ENCODE assay signal across 7 cellular contexts in the genomic region with DNA sequence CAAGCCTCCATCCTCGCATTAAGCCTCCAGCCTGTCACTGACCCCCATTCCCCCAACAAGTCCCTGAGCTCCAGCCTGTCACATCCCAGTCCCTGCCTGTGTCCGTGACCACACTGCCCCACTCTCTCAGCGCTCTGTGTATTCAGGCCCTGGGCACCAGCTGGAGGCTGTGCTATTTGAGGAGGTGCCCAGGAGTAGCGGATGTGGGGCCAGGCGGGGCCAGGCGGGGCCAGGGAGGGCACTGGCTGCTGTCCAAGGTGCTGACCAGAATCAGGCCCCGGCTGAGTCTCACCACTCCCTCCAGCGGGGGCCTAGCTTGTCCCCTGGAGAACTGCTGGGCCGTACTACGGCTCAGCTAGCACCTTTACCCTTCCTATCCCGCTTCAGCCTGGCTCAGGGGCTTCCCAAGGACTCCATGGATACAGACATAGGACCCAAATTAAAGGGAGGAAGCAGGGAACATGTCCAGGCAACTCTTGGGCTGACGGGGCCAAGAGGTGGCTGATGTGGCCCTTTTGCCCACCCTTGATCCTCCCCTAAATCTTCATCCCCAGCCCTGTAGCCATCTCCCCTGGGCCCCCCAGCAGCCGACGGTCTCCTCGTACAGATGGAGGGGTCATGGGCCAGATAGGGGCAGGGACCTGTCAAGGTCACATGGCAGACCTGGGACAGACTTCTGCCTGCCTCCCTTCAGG. TPM values are rescaled to one million over a fixed set of nuclear protein-coding genes. Genes with fewer than 3 reads are reported as not detected.
DNase-seq lines count a peak whose midpoint lies in the region; ATAC-seq lines count a peak whose summit lies in the region.

No MANE protein-coding gene starts in this region.

- H3K27me3 Mint-ChIP-seq in T-cell = peaks cover 0 to 7% of the 10 kb centered on the region in 2 donors
- H3K27me3 Mint-ChIP-seq in activated naive CD8-positive, alpha-beta T cell treated with anti-CD3 and anti-CD28 coated beads, Interleukin-2, amount 50 U/mL, for 24 hours = peaks cover 5% of the 10 kb centered on the region

- peak in 33 of 34 experiments; percentile 10 to 66 (median 51) for DNase-seq in T-cell
- peak; percentile 69 for DNase-seq in activated naive CD8-positive, alpha-beta T cell treated with anti-CD3 and anti-CD28 coated beads, Interleukin-2, amount 50 U/mL, for 24 hours
- DNase-seq in hypothalamus (lab: John Stamatoyannopoulos, UW) = peak in 47 of 51 donors; percentile 16 to 90 (median 70)
- peak; percentile 21 to 61 (median 51) for DNase-seq in stimulated activated CD4-positive, alpha-beta T cell treated with anti-CD3 and anti-CD28 coated beads, Interleukin-12 subunit alpha, Interleukin-12 subunit beta, amount 100 ng/mL, for 48 hours (ENCODE audit: low read depth in 2 of 3, low spot score in 1 of 3)
- DNase-seq in NCI-H748 (lab: John Stamatoyannopoulos, UW; ENCODE audit: unreplicated experiment) = no peak
- no peak for DNase-seq in NCI-H446 (lab: John Stamatoyannopoulos, UW)

- ATAC-seq in HG03521 (IDR thresholded peaks at IDR 0.05; ENCODE audit: unreplicated experiment) (peak; percentile 66), T-cell (replicated peaks in 1 of 4) (peak; percentile 67 to 84 (median 80))
- peak; percentile 55 for ATAC-seq in activated naive CD8-positive, alpha-beta T cell treated with anti-CD3 and anti-CD28 coated beads, Interleukin-2, amount 50 U/mL, for 24 hours

- H3K27ac Mint-ChIP-seq in T-cell = no peak overlapping the region
- H3K27ac Mint-ChIP-seq in activated naive CD8-positive, alpha-beta T cell treated with anti-CD3 and anti-CD28 coated beads, Interleukin-2, amount 50 U/mL, for 24 hours = no peak overlapping the region

- H3K9me3 Mint-ChIP-seq in T-cell = no peaks in the 10 kb centered on the region
- H3K9me3 Mint-ChIP-seq in activated naive CD8-positive, alpha-beta T cell treated with anti-CD3 and anti-CD28 coated beads, Interleukin-2, amount 50 U/mL, for 24 hours = no peaks in the 10 kb centered on the region

- POLR2A ChIA-PET in T-cell (lab: Charles Lee) = no interaction called here

- CTCF ChIA-PET in T-cell (lab: Charles Lee) = no interaction called here

- H3K36me3 Mint-ChIP-seq in T-cell = no peaks in the 10 kb centered on the region
- H3K36me3 Mint-ChIP-seq in activated naive CD8-positive, alpha-beta T cell treated with anti-CD3 and anti-CD28 coated beads, Interleukin-2, amount 50 U/mL, for 24 hours (ENCODE audit: low read depth) = no peaks in the 10 kb centered on the region

- peaks cover 0 to 11% (median 5%) of the 10 kb centered on the region in 3 donors for H3K4me1 Mint-ChIP-seq in T-cell
- H3K4me1 Mint-ChIP-seq in activated naive CD8-positive, alpha-beta T cell treated with anti-CD3 and anti-CD28 coated beads, Interleukin-2, amount 50 U/mL, for 24 hours = peaks cover 2% of the 10 kb centered on the region

- H3K4me3 Mint-ChIP-seq in T-cell = no peak overlapping the region
- no peak overlapping the region for H3K4me3 Mint-ChIP-seq in activated naive CD8-positive, alpha-beta T cell treated with anti-CD3 and anti-CD28 coated beads, Interleukin-2, amount 50 U/mL, for 24 hours

RNA-seq across cellular contexts. Expression of gene HHATL, which starts 1.1 kb away (rescaled TPM):
- not detected for total RNA-seq in T-cell

RNA-seq across cellular contexts. Expression of gene KLHL40, which starts 16.2 kb away (rescaled TPM):
- not detected for total RNA-seq in T-cell

RNA-seq across cellular contexts. Expression of gene ZBTB47, which starts 48.0 kb away (rescaled TPM):
- total RNA-seq in T-cell = 1 to 10 TPM in 2 of 5 donors, under 1 TPM in 3; 0.53 to 1.2 (median 0.98) TPM

Comparison
In these comparisons a context has a peak if more than half of its experiments do, and no peak if none do; other contexts are left out.
1. DNase-seq: peak in T-cell (33 of 34), activated naive CD8-positive, alpha-beta T cell treated with anti-CD3 and anti-CD28 coated beads, Interleukin-2, amount 50 U/mL, for 24 hours (single experiment), hypothalamus (47 of 51) and stimulated activated CD4-positive, alpha-beta T cell treated with anti-CD3 and anti-CD28 coated beads, Interleukin-12 subunit alpha, Interleukin-12 subunit beta, amount 100 ng/mL, for 48 hours (3 of 3); none in NCI-H748 (single experiment) and NCI-H446 (0 of 2).
2. Peak in every context shown above with its lines, with median percentiles within 50 percentile points of each other: ATAC-seq.